ENCODE assay signal across 26 cellular contexts in the genomic region with DNA sequence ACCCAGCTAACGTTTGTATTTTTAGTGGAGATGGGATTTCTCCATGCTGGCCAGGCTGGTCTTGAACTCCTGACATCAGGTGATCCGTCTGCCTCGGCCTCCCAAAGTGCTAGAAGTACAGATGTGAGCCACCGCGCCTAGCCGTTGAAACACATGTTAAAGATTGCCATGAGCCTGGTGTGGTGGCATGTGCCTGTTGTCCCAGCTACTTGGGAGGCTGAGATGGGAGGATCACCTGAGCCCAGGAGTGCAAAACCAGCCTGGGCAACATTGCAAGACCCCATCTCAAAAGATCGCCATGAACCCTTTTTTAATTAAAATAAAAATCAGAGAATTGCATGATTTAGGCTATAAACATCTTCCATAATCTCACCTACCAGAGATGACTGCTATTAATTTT. TPM values are rescaled to one million over a fixed set of nuclear protein-coding genes. Genes with fewer than 3 reads are reported as not detected.
"Had no signal": no experiment of that assay in that cellular context is flagged by ENCODE, and none has a peak within 500 bp of the region (broad histone marks: within the 10 kb centered on the region; RNA-seq: fewer than 3 reads in every experiment).

No MANE protein-coding gene starts in this region.

- H3K27ac Mint-ChIP-seq: nephron; neural progenitor cell; progenitor cell of endocrine pancreas; stimulated activated naive B cell treated with anti-CD40 and anti-IgM and Interleukin-4, amounts not matched to agents 10 μg/mL and 1 μg/mL and 100 μg/mL, for 72 hours; stimulated activated naive CD8-positive, alpha-beta T cell treated with anti-CD3 and anti-CD28 coated beads, Interleukin-15, Interleukin-2, amounts not matched to agents 100 ng/mL and 50 ng/mL, for 24 hours had no signal

- H3K27me3 Mint-ChIP-seq: naive thymus-derived CD4-positive, alpha-beta T cell; progenitor cell of endocrine pancreas; stimulated activated naive B cell treated with anti-CD40 and anti-IgM and Interleukin-4, amounts not matched to agents 10 μg/mL and 1 μg/mL and 100 μg/mL, for 72 hours; stimulated activated naive CD8-positive, alpha-beta T cell treated with anti-CD3 and anti-CD28 coated beads, Interleukin-15, Interleukin-2, amounts not matched to agents 100 ng/mL and 50 ng/mL, for 24 hours had no signal

- H3K9me3 Mint-ChIP-seq: naive thymus-derived CD4-positive, alpha-beta T cell; natural killer cell; nephron; neural progenitor cell; stimulated activated naive B cell treated with anti-CD40 and anti-IgM and Interleukin-4, amounts not matched to agents 10 μg/mL and 1 μg/mL and 100 μg/mL, for 72 hours; stimulated activated naive CD8-positive, alpha-beta T cell treated with anti-CD3 and anti-CD28 coated beads, Interleukin-15, Interleukin-2, amounts not matched to agents 100 ng/mL and 50 ng/mL, for 24 hours had no signal

- H3K36me3 Mint-ChIP-seq: natural killer cell had no signal

- DNase-seq: naive thymus-derived CD4-positive, alpha-beta T cell; natural killer cell; occipital lobe; ovary; posterior cingulate gyrus; psoas muscle; right cardiac atrium; sigmoid colon; small intestine; stimulated activated CD4-positive, alpha-beta T cell treated with anti-CD3 and anti-CD28 coated beads, Interleukin-15, amount 100 ng/mL, for 24 hours; stimulated activated CD4-positive, alpha-beta T cell treated with anti-CD3 and anti-CD28 coated beads, Interleukin-2, amount 100 ng/mL, for 24 hours; stimulated activated CD4-positive, alpha-beta T cell treated with anti-CD3 and anti-CD28 coated beads, Interleukin-2, amount 100 ng/mL, for 48 hours; stimulated activated CD4-positive, alpha-beta T cell treated with anti-CD3 and anti-CD28 coated beads, Interleukin-4, amount 100 ng/mL, for 24 hours; stimulated activated naive B cell treated with anti-CD40 and anti-IgM and Interleukin-4, amounts not matched to agents 10 μg/mL and 1 μg/mL and 100 μg/mL, for 72 hours; stimulated activated naive CD4-positive, alpha-beta T cell treated with Interleukin-2 at 50 U/mL for 16 hours; stomach; thyroid gland; trophoblast cell; upper lobe of left lung; uterus had no signal

- H3K4me1 Mint-ChIP-seq: stimulated activated naive B cell treated with anti-CD40 and anti-IgM and Interleukin-4, amounts not matched to agents 10 μg/mL and 1 μg/mL and 100 μg/mL, for 72 hours had no signal

- H3K4me3 Mint-ChIP-seq: naive thymus-derived CD4-positive, alpha-beta T cell; natural killer cell; nephron; neural progenitor cell; stimulated activated naive B cell treated with anti-CD40 and anti-IgM and Interleukin-4, amounts not matched to agents 10 μg/mL and 1 μg/mL and 100 μg/mL, for 72 hours; stimulated activated naive CD8-positive, alpha-beta T cell treated with anti-CD3 and anti-CD28 coated beads, Interleukin-15, Interleukin-2, amounts not matched to agents 100 ng/mL and 50 ng/mL, for 24 hours had no signal

- ATAC-seq: naive thymus-derived CD4-positive, alpha-beta T cell; natural killer cell; psoas muscle; right cardiac atrium; stimulated activated naive B cell treated with anti-CD40 and anti-IgM and Interleukin-4, amounts not matched to agents 10 μg/mL and 1 μg/mL and 100 μg/mL, for 72 hours had no signal

RNA-seq across cellular contexts. Expression of a gene that starts 2.7 kb away (rescaled TPM):
- total RNA-seq: occipital lobe, skeletal muscle tissue, temporal lobe had no signal
